Comparison of ENCODE assay signal across 8 cellular contexts in the genomic region with DNA sequence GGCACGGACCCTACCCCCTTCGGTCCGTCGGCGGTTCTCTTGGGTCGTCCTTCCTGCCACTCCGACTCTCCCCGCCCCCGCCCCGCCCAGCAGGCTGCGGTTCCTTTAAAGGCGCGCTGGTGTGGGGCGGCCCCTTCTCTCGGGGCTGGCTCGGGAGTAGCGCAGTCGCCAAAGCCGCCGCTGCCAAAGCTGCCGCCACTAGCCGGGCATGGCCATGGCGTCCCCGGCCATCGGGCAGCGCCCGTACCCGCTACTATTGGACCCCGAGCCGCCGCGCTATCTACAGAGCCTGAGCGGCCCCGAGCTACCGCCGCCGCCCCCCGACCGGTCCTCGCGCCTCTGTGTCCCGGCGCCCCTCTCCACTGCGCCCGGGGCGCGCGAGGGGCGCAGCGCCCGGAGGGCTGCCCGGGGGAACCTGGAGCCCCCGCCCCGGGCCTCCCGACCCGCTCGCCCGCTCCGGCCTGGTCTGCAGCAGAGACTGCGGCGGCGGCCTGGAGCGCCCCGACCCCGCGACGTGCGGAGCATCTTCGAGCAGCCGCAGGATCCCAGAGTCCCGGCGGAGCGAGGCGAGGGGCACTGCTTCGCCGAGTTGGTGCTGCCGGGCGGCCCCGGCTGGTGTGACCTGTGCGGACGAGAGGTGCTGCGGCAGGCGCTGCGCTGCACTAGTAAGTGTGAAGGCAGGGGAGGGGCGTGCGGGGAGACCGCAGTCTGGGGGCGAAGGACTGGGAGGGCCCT. TPM values are rescaled to one million over a fixed set of nuclear protein-coding genes. Genes with fewer than 3 reads are reported as not detected.
DNase-seq lines count a peak whose midpoint lies in the region; ATAC-seq and TF ChIP-seq lines count a peak whose summit lies in the region.

A gene with protein sequence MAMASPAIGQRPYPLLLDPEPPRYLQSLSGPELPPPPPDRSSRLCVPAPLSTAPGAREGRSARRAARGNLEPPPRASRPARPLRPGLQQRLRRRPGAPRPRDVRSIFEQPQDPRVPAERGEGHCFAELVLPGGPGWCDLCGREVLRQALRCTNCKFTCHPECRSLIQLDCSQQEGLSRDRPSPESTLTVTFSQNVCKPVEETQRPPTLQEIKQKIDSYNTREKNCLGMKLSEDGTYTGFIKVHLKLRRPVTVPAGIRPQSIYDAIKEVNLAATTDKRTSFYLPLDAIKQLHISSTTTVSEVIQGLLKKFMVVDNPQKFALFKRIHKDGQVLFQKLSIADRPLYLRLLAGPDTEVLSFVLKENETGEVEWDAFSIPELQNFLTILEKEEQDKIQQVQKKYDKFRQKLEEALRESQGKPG (plus strand): TSS at position 137 of the 735 bp plus-strand sequence. CDS start 72 bp downstream, at position 209.

- peak; percentile 56 for ATAC-seq in GM19452 (IDR thresholded peaks at IDR 0.05; ENCODE audit: unreplicated experiment)
- peak; percentile 74 for ATAC-seq in IMR-90 (ENCODE audit: low read depth)

- peak within 1 kb of the TSS; percentile 90 for H2AFZ ChIP-seq in IMR-90 (replicated peaks; ENCODE audit: low read length, poor library complexity)

- H3K27me3 ChIP-seq in BLaER1 treated with 17β-estradiol and CSF1 and Interleukin-3, amounts not matched to agents 10 nM and 100 nM, result peaks cover 22 to 60% (median 36%) of the 10 kb centered on the region in 11 experiments; a peak in 21 of 22 replicates
- H3K27me3 ChIP-seq in IMR-90 (ENCODE audit: control insufficient read depth, insufficient read depth, low read length) (no peaks in the 10 kb centered on the region), skeletal muscle tissue (ENCODE audit: control insufficient read depth in 3 of 3, insufficient read depth in 3 of 3, low read length in 3 of 3) (peaks cover 2 to 47% (median 37%) of the 10 kb centered on the region in 3 donors)

- H3K9me3 ChIP-seq in BLaER1 treated with 17β-estradiol and CSF1 and Interleukin-3, amounts not matched to agents 10 nM and 100 nM (replicated peaks in 1 of 11), result no peaks in the 10 kb centered on the region
- no peaks in the 10 kb centered on the region for H3K9me3 ChIP-seq in IMR-90 (ENCODE audit: control insufficient read depth, insufficient read depth, low read length)
- H3K9me3 ChIP-seq in skeletal muscle tissue (ENCODE audit: control insufficient read depth in 3 of 3, low read length in 3 of 3), result no peaks in the 10 kb centered on the region

- in situ Hi-C loops in IMR-90 (cut with MboI; ENCODE audit: low sequenced_read_pairs), result no loop called here
- in situ Hi-C loops in astrocyte of the cerebellum (cut with HindIII; ENCODE audit: low sequenced_read_pairs), result no loop called here

- peak within 1 kb of the TSS; percentile 68 for H3K4ac ChIP-seq in IMR-90 (ENCODE audit: low read depth, low read length)

- peak within 1 kb of the TSS; percentile 49; the same call in 1 of the 2 replicates for H2BK120ac ChIP-seq in IMR-90 (ENCODE audit: low read depth, low read length)

- dilution Hi-C loops in IMR-90 (cut with HindIII; ENCODE audit: low sequenced_read_pairs, unreplicated experiment), result no loop called here

- peak within 1 kb of the TSS; percentile 92 to 100 (median 99) for H3K4me2 ChIP-seq in BLaER1 treated with 17β-estradiol and CSF1 and Interleukin-3, amounts not matched to agents 10 nM and 100 nM
- H3K4me2 ChIP-seq in IMR-90 (ENCODE audit: low read depth, low read length), result peak within 1 kb of the TSS; percentile 67

- no peak within 1 kb of the TSS for H3K18ac ChIP-seq in IMR-90 (ENCODE audit: low read depth, low read length)

- H3K14ac ChIP-seq in IMR-90 (replicated peaks; ENCODE audit: low read depth, low read length), result 0 out of 2 replicates have a peak within 1 kb of the TSS, but pooled peaks have one; percentile 24

- DNase-seq in IMR-90 (peak; percentile 41), T1000 (lab: John Stamatoyannopoulos, UW) (peak; percentile 40), astrocyte of the cerebellum (ENCODE audit: low read depth) (no peak), NK-92 (lab: John Stamatoyannopoulos, UW; ENCODE audit: unreplicated experiment) (no peak)

- CTCF ChIA-PET in IMR-90 (lab: Yijun Ruan, JAX), result interaction anchor here (1.1 to 2.1 kb wide), 2 partner anchors 14 to 76 kb away, joined by 3 to 6 read pairs; no protein-coding TSS in a partner anchor

- H4K8ac ChIP-seq in IMR-90 (ENCODE audit: low read depth in 2 of 2, low read length in 2 of 2), result peak within 1 kb of the TSS in 1 of 2 experiments; percentile 68; a peak in 1 of 4 replicates

- peak within 1 kb of the TSS in 10 of 11 experiments; percentile 33 to 72 (median 68); a peak in 19 of 22 replicates for H3K27ac ChIP-seq in BLaER1 treated with 17β-estradiol and CSF1 and Interleukin-3, amounts not matched to agents 10 nM and 100 nM
- H3K27ac ChIP-seq in IMR-90 (ENCODE audit: insufficient read depth, low read length), result no peak within 1 kb of the TSS
- H3K27ac ChIP-seq in skeletal muscle tissue (ENCODE audit: low read depth, low read length), result no peak within 1 kb of the TSS

- POLR2A ChIA-PET in IMR-90 (lab: Charles Lee; ENCODE audit: unreplicated experiment), result no interaction called here

- intact Hi-C loops in IMR-90 (cut with micrococcal nuclease), result no loop called here

- H3K9ac ChIP-seq in BLaER1 treated with 17β-estradiol and CSF1 and Interleukin-3, amounts not matched to agents 10 nM and 100 nM, result peak within 1 kb of the TSS; percentile 72 to 86 (median 79)
- H3K9ac ChIP-seq in IMR-90 (ENCODE audit: low read depth, low read length) (0 out of 2 replicates have a peak within 1 kb of the TSS, but pooled peaks have one; percentile 16), skeletal muscle tissue (ENCODE audit: low read depth in 1 of 3, low read length in 3 of 3) (peak within 1 kb of the TSS; percentile 34 to 57 (median 43))

- H2BK15ac ChIP-seq in IMR-90 (ENCODE audit: low read depth, low read length), result no peak within 1 kb of the TSS; the same call in 2 of the 3 replicates

- no peak for TF ChIP-seq RAD21 in IMR-90 (IDR thresholded peaks at IDR 0.05; ENCODE audit: low read length)

- H3K23ac ChIP-seq in IMR-90 (ENCODE audit: low read depth, low read length), result peak within 1 kb of the TSS; percentile 66

- no peaks in the 10 kb centered on the region; a peak in 1 of 4 replicates for H3K79me1 ChIP-seq in IMR-90 (ENCODE audit: low read depth in 1 of 2, low read length in 2 of 2)

- no peak within 1 kb of the TSS; the same call in 1 of the 2 replicates for H4K5ac ChIP-seq in IMR-90 (ENCODE audit: low read depth, low read length)

- H4K20me1 ChIP-seq in BLaER1 treated with 17β-estradiol and CSF1 and Interleukin-3, amounts not matched to agents 10 nM and 100 nM, result peaks cover 0 to 52% (median 35%) of the 10 kb centered on the region in 11 experiments; a peak in 14 of 22 replicates
- H4K20me1 ChIP-seq in IMR-90 (ENCODE audit: insufficient read depth, low read length), result 0 out of 2 replicates have a peak, but pooled peaks cover 3% of the 10 kb centered on the region

- H2BK20ac ChIP-seq in IMR-90 (ENCODE audit: low read depth, low read length), result no peak within 1 kb of the TSS

- no peak within 1 kb of the TSS; the same call in 1 of the 2 replicates for H4K91ac ChIP-seq in IMR-90 (ENCODE audit: insufficient read depth, low read depth, low read length)

- H3K9me1 ChIP-seq in IMR-90 (ENCODE audit: insufficient read depth, low read length), result peaks cover 6% of the 10 kb centered on the region

- TF ChIP-seq CTCF in IMR-90 (conservative IDR thresholded peaks at IDR 0.05; ENCODE audit: low read depth, low read length) (no peak), astrocyte of the cerebellum (IDR thresholded peaks at IDR 0.05; ENCODE audit: low read depth, low read length, missing control alignments) (no peak)

- no TSS peak for BruUV-seq in IMR-90 (replicated peaks; lab: Mats Ljungman, UMichigan)

- peak within 1 kb of the TSS; percentile 44 for H2AK9ac ChIP-seq in IMR-90 (replicated peaks; ENCODE audit: low read depth, low read length, poor library complexity)

- TF ChIP-seq POLR2A in IMR-90 (IDR thresholded peaks at IDR 0.05; ENCODE audit: low read depth, low read length), result peak; percentile 79

- H2BK5ac ChIP-seq in IMR-90 (ENCODE audit: low read depth, low read length, poor library complexity, severe bottlenecking), result no peak within 1 kb of the TSS

- no peak within 1 kb of the TSS for H3K56ac ChIP-seq in IMR-90 (ENCODE audit: extremely low read depth, insufficient read depth, low read length)

- H2AK5ac ChIP-seq in IMR-90 (ENCODE audit: low read depth, low read length), result peak within 1 kb of the TSS; percentile 57

- peaks cover 73 to 98% (median 96%) of the 10 kb centered on the region in 10 experiments for H3K4me1 ChIP-seq in BLaER1 treated with 17β-estradiol and CSF1 and Interleukin-3, amounts not matched to agents 10 nM and 100 nM
- H3K4me1 ChIP-seq in IMR-90 (ENCODE audit: control insufficient read depth, insufficient read depth, low read length) (peaks cover 18% of the 10 kb centered on the region), skeletal muscle tissue (ENCODE audit: control insufficient read depth in 3 of 3, insufficient read depth in 3 of 3, low read length in 3 of 3) (peaks cover 12 to 31% (median 29%) of the 10 kb centered on the region in 3 donors)

- H3K4me3 ChIP-seq in BLaER1 treated with 17β-estradiol and CSF1 and Interleukin-3, amounts not matched to agents 10 nM and 100 nM, result peak within 1 kb of the TSS; percentile 64 to 82 (median 74)
- H3K4me3 ChIP-seq in IMR-90 (ENCODE audit: insufficient read depth, low read depth, low read length) (peak within 1 kb of the TSS; percentile 58), astrocyte of the cerebellum (ENCODE audit: low read depth, low read length) (peak within 1 kb of the TSS; percentile 40), iPS-11a (ENCODE audit: low read depth, low read length) (peak within 1 kb of the TSS; percentile 48), skeletal muscle tissue (ENCODE audit: low read length in 3 of 3) (peak within 1 kb of the TSS; percentile 47 to 69 (median 52))

- WGBS in IMR-90 (ENCODE audit: extremely low coverage in 2 of 2, insufficient read length in 1 of 2), 2 experiments, result 5% methylated on average over 40 of the region's 88 CpGs; no CpG with 5 or more reads in 1 of the 2 experiments

- no peaks in the 10 kb centered on the region for H3K36me3 ChIP-seq in BLaER1 treated with 17β-estradiol and CSF1 and Interleukin-3, amounts not matched to agents 10 nM and 100 nM
- no peaks in the 10 kb centered on the region for H3K36me3 ChIP-seq in IMR-90 (ENCODE audit: control insufficient read depth, insufficient read depth, low read length)
- H3K36me3 ChIP-seq in skeletal muscle tissue (ENCODE audit: control insufficient read depth in 3 of 3, insufficient read depth in 3 of 3, low read length in 3 of 3), result no peaks in the 10 kb centered on the region

TF ChIP-seq in IMR-90, 13 proteins besides CTCF, POLR2A, EP300 and RAD21:
- peak; percentile 50; the same call in 1 of the 2 replicates for TF ChIP-seq MAZ (IDR thresholded peaks at IDR 0.05; ENCODE audit: borderline replicate concordance, low read depth, low read length)
- TF ChIP-seq MXI1 (IDR thresholded peaks at IDR 0.05; ENCODE audit: borderline replicate concordance, low read depth, low read length), result no peak

RNA-seq across cellular contexts. Expression of the gene that starts here (rescaled TPM):
- total RNA-seq in IMR-90 (2012; rRNA removed), result 0.18 and 0.56 TPM in 2 replicates
- 1.1 TPM in 2 replicates for polyA plus RNA-seq in IMR-90 (2012; rRNA removed)
- 0.39 and 1.2 TPM in 2 replicates for polyA plus RNA-seq in IMR-90 (2012; cell fraction: cytosol; rRNA removed)
- polyA plus RNA-seq in IMR-90 (2012; cell fraction: nucleus; rRNA removed; ENCODE audit: low replicate concordance), result 2.3 and 3.2 TPM in 2 replicates
- total RNA-seq in skeletal muscle tissue, result 3.1 TPM

Comparison
In these comparisons a context has a peak if more than half of its experiments do, and no peak if none do; other contexts are left out.
1. H3K27ac ChIP-seq: peak in BLaER1 treated with 17β-estradiol and CSF1 and Interleukin-3, amounts not matched to agents 10 nM and 100 nM (10 of 11); none in IMR-90 (single experiment) and skeletal muscle tissue (single experiment).
2. H3K9ac ChIP-seq: peak in every context shown above with its lines; median percentile 79 in BLaER1 treated with 17β-estradiol and CSF1 and Interleukin-3, amounts not matched to agents 10 nM and 100 nM; 43 in skeletal muscle tissue; 16 in IMR-90.
3. DNase-seq: peak in IMR-90 (single experiment) and T1000 (single experiment); none in astrocyte of the cerebellum (single experiment) and NK-92 (single experiment).
4. Peak in every context shown above with its lines, with median percentiles within 50 percentile points of each other: H3K4me3 ChIP-seq.